9 cellular contexts compared by ENCODE assay signal in genomic region chr17:12395733-12396354, GRCh38.
DNase-seq lines count a peak whose midpoint lies in the region; ATAC-seq and TF ChIP-seq lines count a peak whose summit lies in the region.
"Had no signal": no experiment of that assay in that cellular context is flagged by ENCODE, and none has a peak within 500 bp of the region (broad histone marks: within the 10 kb centered on the region; RNA-seq: fewer than 3 reads in every experiment).

No MANE protein-coding gene starts in this region.

- intact Hi-C loops in adrenal gland (cut with DNase I) = no loop called here
- intact Hi-C loops in CD8-positive, alpha-beta T cell (cut with DNase I, micrococcal nuclease) = no loop called here

- H3K27ac ChIP-seq in HL-60 (replicated peaks) (no peak overlapping the region), adrenal gland (no peak overlapping the region), mesenchymal stem cell (ENCODE audit: low read length, poor library complexity, severe bottlenecking) (no peak overlapping the region)
- no peak overlapping the region for H3K27ac ChIP-seq in CD8-positive, alpha-beta T cell (ENCODE audit: low read depth, low read length)
- H3K27ac ChIP-seq: gastrocnemius medialis had no signal

- H3K4ac ChIP-seq in mesenchymal stem cell (ENCODE audit: low read depth in 1 of 2, low read length in 2 of 2) = no peak overlapping the region

- no peak overlapping the region for H2BK15ac ChIP-seq in mesenchymal stem cell (ENCODE audit: low read depth, poor library complexity, severe bottlenecking)

- H3K18ac ChIP-seq in mesenchymal stem cell (ENCODE audit: low read depth in 1 of 2, low read length in 2 of 2) = no peak overlapping the region

- H3K27me3 Mint-ChIP-seq in CD8-positive, alpha-beta T cell (ENCODE audit: low read depth) = peaks cover 2% of the 10 kb centered on the region
- H3K27me3 Mint-ChIP-seq in activated T-cell treated with anti-CD3 and anti-CD28 coated beads, Interleukin-2, amount 50 U/mL, for 24 hours = no peaks in the 10 kb centered on the region

- POLR2A ChIA-PET in CD8-positive, alpha-beta T cell (lab: Charles Lee) = no interaction called here

- no peak overlapping the region for H2BK12ac ChIP-seq in mesenchymal stem cell (ENCODE audit: low read length in 2 of 2)

- DNase-seq in GM03348 (ENCODE audit: low spot score) = peak; percentile 32
- DNase-seq in HL-60 (ENCODE audit: low read depth in 1 of 2, low spot score in 1 of 2) = peak in 1 of 2 experiments; percentile 1
- DNase-seq in adrenal gland = peak in 6 of 7 donors; percentile 13 to 54 (median 34)
- DNase-seq in mesenchymal stem cell = peak; percentile 35
- DNase-seq in CD8-positive, alpha-beta T cell = no peak
- DNase-seq in activated T-cell treated with anti-CD3 and anti-CD28 coated beads, Interleukin-2, amount 50 U/mL, for 1 hour = no peak
- no peak for DNase-seq in activated T-cell treated with anti-CD3 and anti-CD28 coated beads, Interleukin-2, amount 50 U/mL, for 24 hours
- DNase-seq: gastrocnemius medialis had no signal

- no peak overlapping the region for H3K27ac Mint-ChIP-seq in CD8-positive, alpha-beta T cell
- no peak overlapping the region for H3K27ac Mint-ChIP-seq in activated T-cell treated with anti-CD3 and anti-CD28 coated beads, Interleukin-2, amount 50 U/mL, for 24 hours

- H3K9ac ChIP-seq in mesenchymal stem cell (ENCODE audit: low read length) = no peak overlapping the region

- H3K23ac ChIP-seq in mesenchymal stem cell (ENCODE audit: low read length in 2 of 2) = no peak overlapping the region

- no peak overlapping the region for H2BK5ac ChIP-seq in mesenchymal stem cell (ENCODE audit: low read depth, low read length, poor library complexity, severe bottlenecking)

- TF ChIP-seq CTCF in HL-60 (IDR thresholded peaks at IDR 0.05; ENCODE audit: insufficient read depth, low read length) (peak; percentile 11), adrenal gland (IDR thresholded peaks at IDR 0.05) (peak; percentile 25 to 46 (median 29))
- no peak for TF ChIP-seq CTCF in CD8-positive, alpha-beta T cell (IDR thresholded peaks at IDR 0.05)

- no peak overlapping the region for H2AK5ac ChIP-seq in mesenchymal stem cell (ENCODE audit: low read length, severe bottlenecking)

- H3K4me3 ChIP-seq in HL-60 (replicated peaks; ENCODE audit: insufficient read depth, low read length) (no peak overlapping the region), adrenal gland (no peak overlapping the region), mesenchymal stem cell (ENCODE audit: insufficient read depth in 1 of 2, low read depth in 1 of 2, low read length in 2 of 2) (no peak overlapping the region)
- no peak overlapping the region for H3K4me3 ChIP-seq in CD8-positive, alpha-beta T cell (ENCODE audit: low read depth, low read length)
- H3K4me3 ChIP-seq: gastrocnemius medialis had no signal

- no peak overlapping the region for H4K91ac ChIP-seq in mesenchymal stem cell (ENCODE audit: low read length)

- no peak overlapping the region for H3K4me2 ChIP-seq in mesenchymal stem cell (ENCODE audit: low read length, poor library complexity, severe bottlenecking)

- H3K27me3 ChIP-seq in HL-60 (ENCODE audit: insufficient read depth, poor library complexity, severe bottlenecking) = no peaks in the 10 kb centered on the region
- H3K27me3 ChIP-seq in adrenal gland = no peaks in the 10 kb centered on the region
- no peaks in the 10 kb centered on the region for H3K27me3 ChIP-seq in mesenchymal stem cell (ENCODE audit: control insufficient read depth in 1 of 2, insufficient read depth in 1 of 2, low read length in 2 of 2)
- no peaks in the 10 kb centered on the region for H3K27me3 ChIP-seq in CD8-positive, alpha-beta T cell (ENCODE audit: insufficient read depth, low read length)
- H3K27me3 ChIP-seq: gastrocnemius medialis had no signal

- H4K8ac ChIP-seq in mesenchymal stem cell (ENCODE audit: low read length) = no peak overlapping the region

- H3K9me3 Mint-ChIP-seq in CD8-positive, alpha-beta T cell = peaks cover 6% of the 10 kb centered on the region
- peaks cover 9% of the 10 kb centered on the region for H3K9me3 Mint-ChIP-seq in activated T-cell treated with anti-CD3 and anti-CD28 coated beads, Interleukin-2, amount 50 U/mL, for 24 hours

- TF ChIP-seq POLR2A in adrenal gland (IDR thresholded peaks at IDR 0.05) = no peak

- H3K36me3 ChIP-seq in adrenal gland (replicated peaks in 1 of 2) = no peaks in the 10 kb centered on the region
- H3K36me3 ChIP-seq in mesenchymal stem cell (ENCODE audit: control insufficient read depth in 1 of 2, insufficient read depth in 2 of 2, low read depth in 1 of 2, low read length in 2 of 2) = no peaks in the 10 kb centered on the region
- H3K36me3 ChIP-seq in CD8-positive, alpha-beta T cell (ENCODE audit: insufficient read depth, low read length) = no peaks in the 10 kb centered on the region
- H3K36me3 ChIP-seq: gastrocnemius medialis had no signal

- no peak overlapping the region for H3K14ac ChIP-seq in mesenchymal stem cell (ENCODE audit: low read length in 2 of 2)

- ATAC-seq in GM18873 (IDR thresholded peaks at IDR 0.05; ENCODE audit: low FRiP score, unreplicated experiment) = no peak
- no peak for ATAC-seq in CD8-positive, alpha-beta T cell
- ATAC-seq: gastrocnemius medialis had no signal

- H3K4me1 Mint-ChIP-seq in CD8-positive, alpha-beta T cell (ENCODE audit: low read depth) = no peaks in the 10 kb centered on the region
- no peaks in the 10 kb centered on the region for H3K4me1 Mint-ChIP-seq in activated T-cell treated with anti-CD3 and anti-CD28 coated beads, Interleukin-2, amount 50 U/mL, for 24 hours (ENCODE audit: low read depth)

- H3K9me3 ChIP-seq in adrenal gland (replicated peaks in 1 of 3) (no peaks in the 10 kb centered on the region), mesenchymal stem cell (ENCODE audit: control insufficient read depth, low read length) (no peaks in the 10 kb centered on the region)
- H3K9me3 ChIP-seq in CD8-positive, alpha-beta T cell (ENCODE audit: low read length) = no peaks in the 10 kb centered on the region
- H3K9me3 ChIP-seq: gastrocnemius medialis had no signal

- no peak overlapping the region for H2BK120ac ChIP-seq in mesenchymal stem cell (ENCODE audit: low read depth, low read length)

- no peak overlapping the region for H3K4me3 Mint-ChIP-seq in CD8-positive, alpha-beta T cell
- no peak overlapping the region for H3K4me3 Mint-ChIP-seq in activated T-cell treated with anti-CD3 and anti-CD28 coated beads, Interleukin-2, amount 50 U/mL, for 24 hours

- CTCF ChIA-PET in CD8-positive, alpha-beta T cell (lab: Charles Lee) = no interaction called here

- 51 to 59% (median 54%) methylated on average over 5 of the region's 5 CpGs for WGBS in adrenal gland, 4 donors
- WGBS in mesenchymal stem cell = 38% methylated on average over 4 of the region's 5 CpGs

- no peaks in the 10 kb centered on the region for H3K36me3 Mint-ChIP-seq in CD8-positive, alpha-beta T cell
- H3K36me3 Mint-ChIP-seq in activated T-cell treated with anti-CD3 and anti-CD28 coated beads, Interleukin-2, amount 50 U/mL, for 24 hours (ENCODE audit: low read depth) = no peaks in the 10 kb centered on the region

- no peaks in the 10 kb centered on the region for H3K79me1 ChIP-seq in mesenchymal stem cell (replicated peaks; ENCODE audit: low read length, poor library complexity, severe bottlenecking)

- H3K4me1 ChIP-seq in adrenal gland (replicated peaks in 1 of 2) = no peaks in the 10 kb centered on the region
- no peaks in the 10 kb centered on the region for H3K4me1 ChIP-seq in mesenchymal stem cell (ENCODE audit: control insufficient read depth, insufficient read depth, low read depth, low read length)
- H3K4me1 ChIP-seq in CD8-positive, alpha-beta T cell (ENCODE audit: insufficient read depth, low read length) = no peaks in the 10 kb centered on the region
- H3K4me1 ChIP-seq: gastrocnemius medialis had no signal

- no peak overlapping the region for H2AFZ ChIP-seq in mesenchymal stem cell (ENCODE audit: low read depth, low read length)

Comparison
In these comparisons a context has a peak if more than half of its experiments do, and no peak if none do; other contexts are left out.
1. DNase-seq: peak in GM03348 (single experiment), adrenal gland (6 of 7) and mesenchymal stem cell (single experiment); none in CD8-positive, alpha-beta T cell (0 of 7), activated T-cell treated with anti-CD3 and anti-CD28 coated beads, Interleukin-2, amount 50 U/mL, for 1 hour (single experiment) and activated T-cell treated with anti-CD3 and anti-CD28 coated beads, Interleukin-2, amount 50 U/mL, for 24 hours (single experiment).